ENCODE assay signal across 8 cellular contexts in the genomic region with DNA sequence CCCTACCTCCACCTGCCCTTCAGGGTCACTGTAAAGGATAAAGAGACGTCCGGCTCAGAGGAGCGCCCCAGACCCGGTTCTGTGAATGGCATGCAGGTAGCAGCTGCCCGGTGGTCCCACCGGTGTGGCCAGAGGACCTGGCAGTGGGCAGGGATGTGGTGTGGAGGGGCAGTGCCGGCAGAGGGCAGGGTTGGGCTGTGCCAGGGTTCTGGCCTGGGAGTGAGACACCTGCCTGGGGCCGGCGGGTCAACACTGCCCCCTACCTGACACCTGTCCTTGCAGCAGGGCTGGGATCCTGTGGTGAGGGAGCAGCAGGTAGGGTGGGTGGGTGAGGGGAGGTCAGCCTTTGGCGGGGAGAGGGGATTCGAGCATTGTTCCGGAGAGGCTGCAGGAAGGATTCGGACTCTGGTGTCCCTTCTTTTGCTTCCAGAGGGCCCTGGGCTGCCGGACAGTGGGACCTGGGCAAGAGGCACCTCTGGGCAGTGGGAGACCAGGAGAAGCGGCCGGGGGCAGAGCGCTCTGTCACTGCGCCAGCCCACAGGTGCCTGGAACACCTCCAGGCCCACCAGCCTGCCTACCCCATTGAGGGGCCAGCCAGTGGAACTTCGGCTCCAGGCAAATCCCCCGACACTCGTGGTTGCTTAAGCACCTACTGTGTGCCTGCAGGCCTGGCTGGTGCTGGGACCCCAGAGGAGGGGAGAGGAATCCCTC. TPM values are rescaled to one million over a fixed set of nuclear protein-coding genes. Genes with fewer than 3 reads are reported as not detected.
DNase-seq lines count a peak whose midpoint lies in the region; ATAC-seq and TF ChIP-seq lines count a peak whose summit lies in the region.

No MANE protein-coding gene starts in this region.

- no peak overlapping the region for H4K8ac ChIP-seq in H9 (replicated peaks; ENCODE audit: insufficient read length, low read depth, low read length)

- H3K18ac ChIP-seq in H9 (ENCODE audit: insufficient read length, low read depth, low read length), result no peak overlapping the region

- no peak overlapping the region for H4K91ac ChIP-seq in H9 (ENCODE audit: insufficient read length, low read depth, low read length)

- no peak overlapping the region for H3K9ac ChIP-seq in H9 (ENCODE audit: extremely low read depth, insufficient read length, low read length)

- peaks cover 18% of the 10 kb centered on the region; the same call in 1 of the 2 replicates for H3K27me3 ChIP-seq in H9 (ENCODE audit: insufficient read depth, low read length)

- peak overlapping the region; percentile 66 for H3K4me2 ChIP-seq in H9 (ENCODE audit: insufficient read depth, insufficient read length, low read length)

- H2BK5ac ChIP-seq in H9 (ENCODE audit: insufficient read length, low read length), result no peak overlapping the region

- DNase-seq in DMS79 (lab: John Stamatoyannopoulos, UW) (peak; percentile 12), H9 (peak; percentile 98), NCI-H526 (lab: John Stamatoyannopoulos, UW) (peak; percentile 78 to 94), left cardiac atrium (peak; percentile 70), renal cortical epithelial cell (ENCODE audit: low read depth) (peak; percentile 74), GOT3 (lab: John Stamatoyannopoulos, UW) (no peak)

- H3K4me1 Mint-ChIP-seq in H9, result peaks cover 6 to 8% of the 10 kb centered on the region in 2 experiments
- peaks cover 15% of the 10 kb centered on the region for H3K4me1 Mint-ChIP-seq in activated naive CD4-positive, alpha-beta T cell treated with anti-CD3 and anti-CD28 coated beads, Interleukin-2, amount 50 U/mL, for 24 hours

- H2AFZ ChIP-seq in H9 (ENCODE audit: low read length), result no peak overlapping the region

- no peaks in the 10 kb centered on the region for H3K4me1 ChIP-seq in H9 (ENCODE audit: insufficient read depth, low read length)

- no peaks in the 10 kb centered on the region for H4K20me1 ChIP-seq in H9 (ENCODE audit: control insufficient read depth, insufficient read depth, insufficient read length)

- no peak overlapping the region for H3K14ac ChIP-seq in H9 (ENCODE audit: insufficient read depth, low read length)

- H3K79me2 ChIP-seq in H9 (ENCODE audit: insufficient read depth, low read length), result no peaks in the 10 kb centered on the region

- H2BK20ac ChIP-seq in H9 (ENCODE audit: low read depth, low read length, poor library complexity, severe bottlenecking), result no peak overlapping the region

- H3K79me1 ChIP-seq in H9 (ENCODE audit: insufficient read depth, low read depth, low read length, poor library complexity, severe bottlenecking), result no peaks in the 10 kb centered on the region

- intact Hi-C loops in left cardiac atrium (cut with DNase I), result no loop called here

- no peak overlapping the region for H3K56ac ChIP-seq in H9 (ENCODE audit: insufficient read length, low read depth, low read length)

- H3K27me3 Mint-ChIP-seq in H9 (ENCODE audit: low read depth), result peaks cover 43% of the 10 kb centered on the region
- H3K27me3 Mint-ChIP-seq in activated naive CD4-positive, alpha-beta T cell treated with anti-CD3 and anti-CD28 coated beads, Interleukin-2, amount 50 U/mL, for 24 hours, result peaks cover 5% of the 10 kb centered on the region

- ATAC-seq in left cardiac atrium (peak; percentile 48 to 51), HG03378 (IDR thresholded peaks at IDR 0.05; ENCODE audit: unreplicated experiment) (no peak)

- H3K27ac ChIP-seq in H9 (ENCODE audit: insufficient read length, low read depth, low read length), result no peak overlapping the region

- H3K23me2 ChIP-seq in H9 (ENCODE audit: insufficient read length, low read depth, low read length, poor library complexity, severe bottlenecking), result peaks cover 10% of the 10 kb centered on the region

- no peak overlapping the region for H3K23ac ChIP-seq in H9 (ENCODE audit: insufficient read length, low read depth, low read length)

- no peak overlapping the region for H2BK12ac ChIP-seq in H9 (ENCODE audit: insufficient read length, low read depth, low read length)

- H2AK5ac ChIP-seq in H9 (ENCODE audit: insufficient read length, low read length), result no peak overlapping the region

- no peak overlapping the region for H3K4ac ChIP-seq in H9 (ENCODE audit: low read depth, low read length)

- H3K9me3 Mint-ChIP-seq in H9, result peaks cover 0 to 2% of the 10 kb centered on the region in 2 experiments; a peak in 3 of 5 replicates
- no peaks in the 10 kb centered on the region for H3K9me3 Mint-ChIP-seq in activated naive CD4-positive, alpha-beta T cell treated with anti-CD3 and anti-CD28 coated beads, Interleukin-2, amount 50 U/mL, for 24 hours

- no peak overlapping the region for H2BK15ac ChIP-seq in H9 (ENCODE audit: low read depth, low read length)

- H3K9me3 ChIP-seq in H9 (ENCODE audit: control insufficient read depth, low read depth, low read length), result no peaks in the 10 kb centered on the region

- H3T11ph ChIP-seq in H9 (ENCODE audit: low read length), result no peak overlapping the region

- WGBS in H9 (ENCODE audit: extremely low coverage, insufficient read length, low lambda C conversion rate), result no CpG with 5 or more reads among the region's 21 CpGs

- no peak overlapping the region for H2BK120ac ChIP-seq in H9 (ENCODE audit: low read depth, low read length, poor library complexity, severe bottlenecking)

- H3K4me3 Mint-ChIP-seq in H9, result peak overlapping the region; percentile 61 to 80
- peak overlapping the region; percentile 85 for H3K4me3 Mint-ChIP-seq in activated naive CD4-positive, alpha-beta T cell treated with anti-CD3 and anti-CD28 coated beads, Interleukin-2, amount 50 U/mL, for 24 hours

- H4K5ac ChIP-seq in H9 (ENCODE audit: insufficient read length, low read depth, low read length), result no peak overlapping the region

- no peak overlapping the region for H3K27ac Mint-ChIP-seq in H9
- H3K27ac Mint-ChIP-seq in activated naive CD4-positive, alpha-beta T cell treated with anti-CD3 and anti-CD28 coated beads, Interleukin-2, amount 50 U/mL, for 24 hours, result peak overlapping the region; percentile 84

- TF ChIP-seq CTCF in H9 (conservative IDR thresholded peaks at IDR 0.05), result peak; percentile 95

- peaks cover 0 to 5% (median 2%) of the 10 kb centered on the region in 3 experiments; a peak in 1 of 7 replicates for H3K36me3 Mint-ChIP-seq in H9 (ENCODE audit: insufficient read depth in 1 of 3, low read depth in 3 of 3)
- H3K36me3 Mint-ChIP-seq in activated naive CD4-positive, alpha-beta T cell treated with anti-CD3 and anti-CD28 coated beads, Interleukin-2, amount 50 U/mL, for 24 hours, result no peaks in the 10 kb centered on the region

RNA-seq across cellular contexts. Expression of a gene that starts 1.6 kb away (rescaled TPM):
- 41.5 and 42.8 TPM in 2 replicates for total RNA-seq in H9 (2021)
- total RNA-seq in left cardiac atrium, result 1 to 10 TPM; 2.2 to 3.4 TPM
- total RNA-seq in renal cortical epithelial cell, result 2.0 and 4.9 TPM in 2 replicates

RNA-seq across cellular contexts. Expression of a gene that starts 45.3 kb away (rescaled TPM):
- 15.4 and 17.8 TPM in 2 replicates for total RNA-seq in H9 (2021)
- total RNA-seq in left cardiac atrium, result 10 to 100 TPM; 23.3 to 44.2 TPM
- 25.3 and 28.5 TPM in 2 replicates for total RNA-seq in renal cortical epithelial cell
